22 cellular contexts compared by ENCODE assay signal in genomic region chr22:47277511-47277910, GRCh38.
"Had no signal": no experiment of that assay in that cellular context is flagged by ENCODE, and none has a peak within 500 bp of the region (broad histone marks: within the 10 kb centered on the region; RNA-seq: fewer than 3 reads in every experiment).

No MANE protein-coding gene starts in this region.

- H3K36me3 Mint-ChIP-seq: naive B cell; natural killer cell; stimulated activated effector memory CD8-positive, alpha-beta T cell treated with anti-CD3 and anti-CD28 coated beads, Interleukin-12 subunit alpha, Interleukin-12 subunit beta, amount 100 ng/mL, for 72 hours had no signal

- H3K27me3 Mint-ChIP-seq: progenitor cell of endocrine pancreas had no signal

- H3K27ac ChIP-seq: heart right ventricle, hepatocyte, left ventricle myocardium inferior, ovary, right atrium auricular region, right lobe of liver, skin epidermis, thyroid gland, transverse colon, upper lobe of left lung had no signal

- H3K4me1 Mint-ChIP-seq: mesothelial cell of epicardium; naive B cell; natural killer cell; nephron progenitor cell; stimulated activated effector memory CD8-positive, alpha-beta T cell treated with anti-CD3 and anti-CD28 coated beads, Interleukin-12 subunit alpha, Interleukin-12 subunit beta, amount 100 ng/mL, for 72 hours had no signal

- H3K27ac Mint-ChIP-seq: mesothelial cell of epicardium; naive B cell; natural killer cell; nephron progenitor cell; progenitor cell of endocrine pancreas; stimulated activated effector memory CD8-positive, alpha-beta T cell treated with anti-CD3 and anti-CD28 coated beads, Interleukin-12 subunit alpha, Interleukin-12 subunit beta, amount 100 ng/mL, for 72 hours; stimulated activated naive CD8-positive, alpha-beta T cell treated with anti-CD3 and anti-CD28 coated beads, Interleukin-15, Interleukin-2, amounts not matched to agents 100 ng/mL and 50 ng/mL, for 24 hours had no signal

- H2AFZ ChIP-seq: hepatocyte had no signal

- H3K36me3 ChIP-seq: heart right ventricle, left ventricle myocardium inferior, ovary, right atrium auricular region, right lobe of liver, thyroid gland, transverse colon, upper lobe of left lung had no signal

- H3K4me1 ChIP-seq: heart right ventricle, left ventricle myocardium inferior, right atrium auricular region, right lobe of liver, transverse colon had no signal

- ATAC-seq: heart right ventricle; natural killer cell; right lobe of liver; stimulated activated effector memory CD8-positive, alpha-beta T cell treated with anti-CD3 and anti-CD28 coated beads, Interleukin-12 subunit alpha, Interleukin-12 subunit beta, amount 100 ng/mL, for 72 hours had no signal

- H3K79me2 ChIP-seq: hepatocyte had no signal

- H3K4me3 ChIP-seq: heart right ventricle, hepatocyte, left ventricle myocardium inferior, lung, ovary, right atrium auricular region, right lobe of liver, skin epidermis, thyroid gland, transverse colon, upper lobe of left lung had no signal

- H3K27me3 ChIP-seq: hepatocyte, ovary, right atrium auricular region, right lobe of liver, thyroid gland, transverse colon, upper lobe of left lung had no signal

- H3K4me3 Mint-ChIP-seq: mesothelial cell of epicardium; natural killer cell; nephron progenitor cell; stimulated activated effector memory CD8-positive, alpha-beta T cell treated with anti-CD3 and anti-CD28 coated beads, Interleukin-12 subunit alpha, Interleukin-12 subunit beta, amount 100 ng/mL, for 72 hours; stimulated activated naive CD8-positive, alpha-beta T cell treated with anti-CD3 and anti-CD28 coated beads, Interleukin-15, Interleukin-2, amounts not matched to agents 100 ng/mL and 50 ng/mL, for 24 hours had no signal

- H3K4me2 ChIP-seq: hepatocyte had no signal

- H3K9me3 Mint-ChIP-seq: naive B cell; natural killer cell; stimulated activated effector memory CD8-positive, alpha-beta T cell treated with anti-CD3 and anti-CD28 coated beads, Interleukin-12 subunit alpha, Interleukin-12 subunit beta, amount 100 ng/mL, for 72 hours; stimulated activated naive CD8-positive, alpha-beta T cell treated with anti-CD3 and anti-CD28 coated beads, Interleukin-15, Interleukin-2, amounts not matched to agents 100 ng/mL and 50 ng/mL, for 24 hours had no signal

- H3K9me3 ChIP-seq: heart right ventricle, left ventricle myocardium inferior, ovary, right atrium auricular region, right lobe of liver, thyroid gland, transverse colon, upper lobe of left lung had no signal

- DNase-seq: heart right ventricle; islet precursor cell; left ventricle myocardium inferior; mesendoderm; naive B cell; natural killer cell; nephron progenitor cell; stimulated activated CD4-positive, alpha-beta T cell treated with anti-CD3 and anti-CD28 coated beads, Interleukin-4, amount 100 ng/mL, for 24 hours; stimulated activated naive CD4-positive, alpha-beta T cell; thyroid gland; transverse colon had no signal
